In the genomic region with DNA sequence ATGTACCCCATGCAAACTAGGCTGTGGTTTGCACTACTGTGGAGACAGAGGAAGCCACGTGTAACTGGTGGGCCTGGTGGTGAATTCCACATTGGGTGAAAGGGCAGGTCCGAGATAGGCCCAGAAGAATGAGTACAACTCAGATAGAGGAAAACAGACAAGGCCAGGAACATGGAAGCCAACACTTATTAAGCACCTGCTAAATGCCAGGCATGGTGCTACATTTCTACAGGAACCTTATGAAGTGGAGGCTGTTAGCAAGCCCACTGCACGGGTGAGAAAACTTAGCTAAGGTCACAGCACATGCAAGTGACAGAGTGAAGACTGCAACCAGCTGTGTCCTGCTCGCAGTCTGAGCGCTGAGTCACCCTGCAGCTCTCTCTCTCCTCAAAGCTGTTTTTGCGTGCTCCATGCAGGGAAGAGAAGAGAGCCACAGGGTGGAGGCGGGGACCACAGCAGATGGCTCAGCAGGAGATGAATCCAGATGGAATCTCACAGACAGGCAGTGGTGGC, we compare ENCODE assay signal across 10 cellular contexts.
A peak's percentile ranks its signal among the peaks of the same experiment; 100 is the strongest.
DNase-seq lines count a peak whose midpoint lies in the region; ATAC-seq, FAIRE-seq and TF ChIP-seq lines count a peak whose summit lies in the region.
"Had no signal": no experiment of that assay in that cellular context is flagged by ENCODE, and none has a peak within 500 bp of the region (broad histone marks: within the 10 kb centered on the region; RNA-seq: fewer than 3 reads in every experiment).

No MANE protein-coding gene starts in this region.

- no peak overlapping the region for H3K4me3 Mint-ChIP-seq in glutamatergic neuron (ENCODE audit: unreplicated experiment)
- H3K4me3 Mint-ChIP-seq: activated naive CD8-positive, alpha-beta T cell treated with anti-CD3 and anti-CD28 coated beads for 36 hours had no signal

- ATAC-seq in HG03469 (IDR thresholded peaks at IDR 0.05; ENCODE audit: unreplicated experiment): no peak
- no peak for ATAC-seq in HG03354 (IDR thresholded peaks at IDR 0.05; ENCODE audit: poor library complexity, severe bottlenecking, unreplicated experiment)

- H3K9me3 ChIP-seq in WERI-Rb-1 (ENCODE audit: severe bottlenecking): peaks cover 3% of the 10 kb centered on the region

- no peaks in the 10 kb centered on the region for H3K36me3 ChIP-seq in WERI-Rb-1

- H3K9me3 Mint-ChIP-seq in glutamatergic neuron (ENCODE audit: unreplicated experiment): peaks cover 8% of the 10 kb centered on the region
- H3K9me3 Mint-ChIP-seq: activated naive CD8-positive, alpha-beta T cell treated with anti-CD3 and anti-CD28 coated beads for 36 hours had no signal

- in situ Hi-C loops in G401 (cut with HindIII; ENCODE audit: low sequenced_read_pairs): no loop called here

- TF ChIP-seq CTCF in WERI-Rb-1 (IDR thresholded peaks at IDR 0.05; ENCODE audit: low read depth, low read length): no peak
- no peak for TF ChIP-seq CTCF in glutamatergic neuron (IDR thresholded peaks at IDR 0.05; ENCODE audit: partially characterized antibody, unreplicated experiment)

- peak; percentile 17; the same call in 1 of the 2 replicates for TF ChIP-seq POLR2A in H54 (IDR thresholded peaks at IDR 0.05; ENCODE audit: low read depth, low read length)

- H3K36me3 Mint-ChIP-seq in glutamatergic neuron (ENCODE audit: unreplicated experiment): no peaks in the 10 kb centered on the region
- H3K36me3 Mint-ChIP-seq: activated naive CD8-positive, alpha-beta T cell treated with anti-CD3 and anti-CD28 coated beads for 36 hours had no signal

- no peaks in the 10 kb centered on the region for H3K27me3 ChIP-seq in WERI-Rb-1 (ENCODE audit: insufficient read depth, low read depth, severe bottlenecking)

- peak overlapping the region; percentile 57 for H3K27ac Mint-ChIP-seq in glutamatergic neuron (ENCODE audit: unreplicated experiment)
- H3K27ac Mint-ChIP-seq: activated naive CD8-positive, alpha-beta T cell treated with anti-CD3 and anti-CD28 coated beads for 36 hours had no signal

- peaks cover 4% of the 10 kb centered on the region for H3K4me1 Mint-ChIP-seq in glutamatergic neuron (ENCODE audit: low read depth, unreplicated experiment)
- H3K4me1 Mint-ChIP-seq: activated naive CD8-positive, alpha-beta T cell treated with anti-CD3 and anti-CD28 coated beads for 36 hours had no signal

- H3K27me3 Mint-ChIP-seq in glutamatergic neuron (ENCODE audit: unreplicated experiment): peaks cover 8% of the 10 kb centered on the region
- H3K27me3 Mint-ChIP-seq: activated naive CD8-positive, alpha-beta T cell treated with anti-CD3 and anti-CD28 coated beads for 36 hours had no signal

- H3K27ac ChIP-seq in WERI-Rb-1: peak overlapping the region; percentile 56

- DNase-seq in AG08395 (ENCODE audit: low spot score): peak; percentile 96
- DNase-seq in H54 (ENCODE audit: insufficient read length, low spot score): peak; percentile 97
- peak; percentile 75 for DNase-seq in WERI-Rb-1
- no peak for DNase-seq in glutamatergic neuron
- DNase-seq in activated CD4-positive, alpha-beta T cell treated with anti-CD3 and anti-CD28 coated beads for 1 hour: no peak
- DNase-seq in G401 (ENCODE audit: low spot score): no peak
- DNase-seq: activated naive CD8-positive, alpha-beta T cell treated with anti-CD3 and anti-CD28 coated beads for 36 hours; GOT3 had no signal

- peak; percentile 82 for FAIRE-seq in H54 (lab: Jason Lieb, UNC)

- H3K4me3 ChIP-seq in WERI-Rb-1 (ENCODE audit: low read depth, low read length): no peak overlapping the region

Comparison
In these comparisons a context has a peak if more than half of its experiments do, and no peak if none do; other contexts are left out.
1. DNase-seq: peak in AG08395 (single experiment), H54 (single experiment) and WERI-Rb-1 (single experiment); none in glutamatergic neuron (single experiment), activated CD4-positive, alpha-beta T cell treated with anti-CD3 and anti-CD28 coated beads for 1 hour (single experiment) and G401 (single experiment).